Comparison of ENCODE assay signal across 1 cellular context in genomic region chr20:61801065-61801360, GRCh38.
TF ChIP-seq lines count a peak whose summit lies in the region.

No MANE protein-coding gene starts in this region.

TF ChIP-seq in H1, 55 proteins besides CTCF, POLR2A, EP300 and RAD21 (continued from another document):
- TF ChIP-seq USF2 (IDR thresholded peaks at IDR 0.05; ENCODE audit: low read length) (no peak), SP1 (IDR thresholded peaks at IDR 0.05; ENCODE audit: low read depth, low read length) (no peak), TCF12 (IDR thresholded peaks at IDR 0.05; ENCODE audit: low read depth, low read length) (no peak), CHD7 (IDR thresholded peaks at IDR 0.05; ENCODE audit: insufficient replicate concordance, low read length) (no peak), NRF1 (IDR thresholded peaks at IDR 0.05; ENCODE audit: low read depth, low read length) (no peak), PHF8 (conservative IDR thresholded peaks at IDR 0.05; ENCODE audit: low read depth, low read length) (no peak)
